Comparison of ENCODE assay signal across 8 cellular contexts in the genomic region with DNA sequence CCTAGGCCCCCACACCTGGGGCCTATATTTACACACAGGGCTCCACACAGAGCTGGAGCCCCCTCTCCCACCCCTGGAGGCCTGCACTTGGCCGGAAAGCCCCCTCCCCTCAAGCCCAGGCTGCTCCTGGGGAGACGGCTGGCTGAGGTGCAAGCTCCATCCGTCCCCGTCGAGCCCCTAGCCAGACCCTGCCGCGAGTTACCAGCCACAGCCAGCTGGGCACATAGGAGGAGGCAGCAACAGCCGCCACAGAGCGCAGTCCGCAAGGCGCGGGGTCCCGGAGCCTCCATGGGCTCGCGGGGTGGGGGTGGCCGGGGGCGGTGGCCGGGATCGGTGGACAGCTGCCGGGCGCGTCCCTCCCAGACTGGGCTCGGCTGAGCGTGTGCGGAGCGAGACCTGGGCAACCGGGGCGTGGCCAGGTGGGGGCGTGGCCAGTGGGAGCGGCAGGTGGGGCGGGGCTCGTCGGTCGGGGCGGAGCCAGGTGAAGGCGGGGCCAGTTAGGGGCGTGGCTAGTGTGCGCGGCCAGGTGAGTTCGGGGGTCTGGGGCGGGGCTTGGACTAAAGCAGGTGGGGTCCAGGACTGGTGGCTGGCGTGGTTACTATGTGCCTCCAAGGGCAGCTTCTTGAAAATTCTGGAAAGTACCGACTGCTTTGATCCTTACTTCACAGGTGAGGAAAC.
DNase-seq lines count a peak whose midpoint lies in the region; ATAC-seq lines count a peak whose summit lies in the region.

TSS of gene CD164L2 (minus strand) at position 384 of the 678 bp plus-strand sequence. CDS start at position 290, 94 bp downstream.

- peaks cover 14 to 15% of the 10 kb centered on the region in 2 donors for H3K4me1 Mint-ChIP-seq in stimulated activated naive B cell treated with anti-CD40 and anti-IgM and Interleukin-4, amounts not matched to agents 10 μg/mL and 1 μg/mL and 100 μg/mL, for 72 hours

- no peak within 1 kb of the TSS for H3K27ac Mint-ChIP-seq in stimulated activated naive B cell treated with anti-CD40 and anti-IgM and Interleukin-4, amounts not matched to agents 10 μg/mL and 1 μg/mL and 100 μg/mL, for 72 hours

- peak; percentile 50 to 62 for ATAC-seq in stimulated activated naive B cell treated with anti-CD40 and anti-IgM and Interleukin-4, amounts not matched to agents 10 μg/mL and 1 μg/mL and 100 μg/mL, for 72 hours (replicated peaks)
- no peak for ATAC-seq in GM19395 (IDR thresholded peaks at IDR 0.05; ENCODE audit: unreplicated experiment)

- DNase-seq in NCI-H1417 (lab: John Stamatoyannopoulos, UW) (peak; percentile 59 to 71 (median 65)), NCI-H1417 treated with DMSO at 0.1 percent for 48 hours (lab: John Stamatoyannopoulos, UW) (no peak), iPS-NIHi11 (ENCODE audit: low spot score) (peak; percentile 99), ACHN (no peak), SHP77 treated with DMSO at 0.1 percent for 48 hours (lab: John Stamatoyannopoulos, UW) (no peak)
- peak; percentile 66 for DNase-seq in activated T-cell treated with anti-CD3 and anti-CD28 coated beads, Interleukin-2, amount 50 U/mL, for 1 hour
- no peak for DNase-seq in stimulated activated naive B cell treated with anti-CD40 and anti-IgM and Interleukin-4, amounts not matched to agents 10 μg/mL and 1 μg/mL and 100 μg/mL, for 72 hours

- H3K4me3 Mint-ChIP-seq in stimulated activated naive B cell treated with anti-CD40 and anti-IgM and Interleukin-4, amounts not matched to agents 10 μg/mL and 1 μg/mL and 100 μg/mL, for 72 hours: no peak within 1 kb of the TSS

- no peaks in the 10 kb centered on the region for H3K9me3 Mint-ChIP-seq in stimulated activated naive B cell treated with anti-CD40 and anti-IgM and Interleukin-4, amounts not matched to agents 10 μg/mL and 1 μg/mL and 100 μg/mL, for 72 hours

- no peaks in the 10 kb centered on the region for H3K36me3 Mint-ChIP-seq in stimulated activated naive B cell treated with anti-CD40 and anti-IgM and Interleukin-4, amounts not matched to agents 10 μg/mL and 1 μg/mL and 100 μg/mL, for 72 hours

- peaks cover 0 to 8% of the 10 kb centered on the region in 2 donors for H3K27me3 Mint-ChIP-seq in stimulated activated naive B cell treated with anti-CD40 and anti-IgM and Interleukin-4, amounts not matched to agents 10 μg/mL and 1 μg/mL and 100 μg/mL, for 72 hours

- in situ Hi-C loops in ACHN (cut with HindIII; ENCODE audit: low pct_ligation_motif_present, low pct_unique_long_range_greater_than_20kb, low sequenced_read_pairs): no loop called here

Comparison
In these comparisons a context has a peak if more than half of its experiments do, and no peak if none do; other contexts are left out.
1. DNase-seq: peak in NCI-H1417 (3 of 3), activated T-cell treated with anti-CD3 and anti-CD28 coated beads, Interleukin-2, amount 50 U/mL, for 1 hour (single experiment) and iPS-NIHi11 (single experiment); none in NCI-H1417 treated with DMSO at 0.1 percent for 48 hours (single experiment), stimulated activated naive B cell treated with anti-CD40 and anti-IgM and Interleukin-4, amounts not matched to agents 10 μg/mL and 1 μg/mL and 100 μg/mL, for 72 hours (single experiment), ACHN (single experiment) and SHP77 treated with DMSO at 0.1 percent for 48 hours (single experiment).